In genomic region chr10:132062181-132062515, GRCh38 we compare ENCODE assay signal across 23 cellular contexts. TPM values are rescaled to one million over a fixed set of nuclear protein-coding genes. Genes with fewer than 3 reads are reported as not detected.
DNase-seq lines count a peak whose midpoint lies in the region; ATAC-seq and TF ChIP-seq lines count a peak whose summit lies in the region.
"Had no signal": no experiment of that assay in that cellular context is flagged by ENCODE, and none has a peak within 500 bp of the region (broad histone marks: within the 10 kb centered on the region; RNA-seq: fewer than 3 reads in every experiment).

No MANE protein-coding gene starts in this region.

- no peak overlapping the region for H3K27ac ChIP-seq in vagina
- H3K27ac ChIP-seq: SK-N-MC had no signal

- H3K27me3 ChIP-seq in vagina = no peaks in the 10 kb centered on the region
- no peaks in the 10 kb centered on the region; the same call in 1 of the 2 replicates for H3K27me3 ChIP-seq in MG63

- H3K9me3 ChIP-seq in vagina (no peaks in the 10 kb centered on the region), MG63 (no peaks in the 10 kb centered on the region)

- peak; percentile 47 for DNase-seq in activated CD8-positive, alpha-beta memory T cell treated with anti-CD3 and anti-CD28 coated beads for 24 hours
- no peak for DNase-seq in activated CD8-positive, alpha-beta memory T cell treated with anti-CD3 and anti-CD28 coated beads, Interleukin-2, amount 50 U/mL, for 4 hours
- peak; percentile 51 for DNase-seq in chondrocyte (ENCODE audit: low spot score)
- peak; percentile 49 for DNase-seq in posterior vena cava (ENCODE audit: low spot score)
- DNase-seq in vagina (ENCODE audit: extremely low spot score in 2 of 2) = peak; percentile 52 to 70
- no peak for DNase-seq in MG63
- DNase-seq: 8988T, DMS53, GDM1, HCEC 1CT, KG1, NCI-H1105, NCI-H2081, NCI-H446, NCI-H526 treated with DMSO at 0.1 percent for 48 hours, PC-3, RPMI8226, SHP77 treated with DMSO at 0.1 percent for 48 hours had no signal

- no peak overlapping the region for H3K27ac Mint-ChIP-seq in chondrocyte (ENCODE audit: unreplicated experiment)
- H3K27ac Mint-ChIP-seq: GM23338 had no signal

- TF ChIP-seq CTCF in chondrocyte (IDR thresholded peaks at IDR 0.05) (no peak), vagina (IDR thresholded peaks at IDR 0.05) (no peak)

- H3K36me3 Mint-ChIP-seq in chondrocyte (ENCODE audit: low read depth) = no peaks in the 10 kb centered on the region
- H3K36me3 Mint-ChIP-seq: CD14-positive monocyte had no signal

- peaks cover 28% of the 10 kb centered on the region for H3K27me3 Mint-ChIP-seq in chondrocyte (ENCODE audit: low read depth)

- H3K4me3 Mint-ChIP-seq in chondrocyte (ENCODE audit: unreplicated experiment) = no peak overlapping the region
- H3K4me3 Mint-ChIP-seq: GM23338 had no signal

- H3K36me3 ChIP-seq in vagina (no peaks in the 10 kb centered on the region), MG63 (no peaks in the 10 kb centered on the region)

- intact Hi-C loops in posterior vena cava (cut with DNase I) = no loop called here
- intact Hi-C loops in vagina (cut with DNase I) = no loop called here

- ATAC-seq in HG02981 (IDR thresholded peaks at IDR 0.05; ENCODE audit: unreplicated experiment) (no peak), HG03175 (IDR thresholded peaks at IDR 0.05; ENCODE audit: unreplicated experiment) (no peak)
- ATAC-seq: GM23338, PC-3 had no signal

- peaks cover 18% of the 10 kb centered on the region for H3K4me1 ChIP-seq in vagina

- H3K9me3 Mint-ChIP-seq in chondrocyte (ENCODE audit: low read depth) = peaks cover 2% of the 10 kb centered on the region
- H3K9me3 Mint-ChIP-seq: GM23338 had no signal

- H3K4me3 ChIP-seq in vagina = no peak overlapping the region
- H3K4me3 ChIP-seq in MG63 = no peak overlapping the region
- H3K4me3 ChIP-seq: GM23338, SK-N-MC had no signal

- no peak for TF ChIP-seq POLR2A in vagina (IDR thresholded peaks at IDR 0.05)

- H3K4me1 Mint-ChIP-seq in chondrocyte (ENCODE audit: low read depth) = peaks cover 17% of the 10 kb centered on the region

RNA-seq across cellular contexts. Expression of gene JAKMIP3, which starts 3.6 kb away (rescaled TPM):
- total RNA-seq in chondrocyte (0.67 to 1.6 TPM (median 0.69 TPM) in 3 replicates), posterior vena cava (under 1 TPM; 0.60 to 0.62 TPM), vagina (0.49 TPM)
- total RNA-seq in MG63 (2014; rRNA removed; shearing (Covaris generic); ENCODE audit: low replicate concordance) = 0.07 and 0.99 TPM in 2 replicates

Comparison
In these comparisons a context has a peak if more than half of its experiments do, and no peak if none do; other contexts are left out.
1. DNase-seq: peak in activated CD8-positive, alpha-beta memory T cell treated with anti-CD3 and anti-CD28 coated beads for 24 hours (single experiment), chondrocyte (single experiment), posterior vena cava (single experiment) and vagina (2 of 2); none in activated CD8-positive, alpha-beta memory T cell treated with anti-CD3 and anti-CD28 coated beads, Interleukin-2, amount 50 U/mL, for 4 hours (single experiment) and MG63 (single experiment).